Comparison of ENCODE assay signal across 32 cellular contexts in the genomic region with DNA sequence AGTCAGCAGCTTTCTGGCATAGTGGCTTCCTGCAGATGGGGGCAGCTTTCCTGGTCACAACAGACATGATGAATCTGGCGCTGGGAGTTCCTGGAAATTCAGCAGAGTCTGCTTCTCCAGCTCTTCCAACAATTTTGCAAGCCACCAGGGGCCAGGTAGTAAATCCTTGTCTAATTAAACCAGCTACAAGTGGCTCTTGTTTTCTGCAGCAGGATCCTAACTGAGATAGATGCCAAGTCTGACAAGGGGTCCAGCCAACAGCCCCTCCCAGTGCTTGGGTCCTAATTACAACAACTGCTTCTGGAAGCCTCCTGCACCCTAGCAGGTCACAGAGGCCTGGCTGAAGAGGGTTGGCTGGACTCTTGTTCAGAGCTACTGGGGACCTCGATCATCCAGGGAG.
"Had no signal": no experiment of that assay in that cellular context is flagged by ENCODE, and none has a peak within 500 bp of the region (broad histone marks: within the 10 kb centered on the region; RNA-seq: fewer than 3 reads in every experiment).

No MANE protein-coding gene starts in this region.

- H3K27ac ChIP-seq: Peyer's patch, SJSA1, VCaP had no signal

- H3K4me3 Mint-ChIP-seq: activated B cell treated with CpG ODN at 0.5 μM for 24 hours; activated CD4-positive, alpha-beta memory T cell treated with anti-CD3 and anti-CD28 coated beads for 36 hours; activated naive CD4-positive, alpha-beta T cell treated with anti-CD3 and anti-CD28 coated beads, Interleukin-2, amount 10 ng/mL, durations not matched to agents 7 days and 5 days; activated naive CD8-positive, alpha-beta T cell; activated naive CD8-positive, alpha-beta T cell treated with anti-CD3 and anti-CD28 coated beads, Interleukin-2, amount 50 U/mL, for 24 hours; brain; T-cell had no signal

- DNase-seq: activated B cell treated with CpG ODN at 0.5 μM for 24 hours; activated CD4-positive, alpha-beta memory T cell treated with anti-CD3 and anti-CD28 coated beads for 36 hours; activated CD4-positive, alpha-beta T cell treated with anti-CD3 and anti-CD28 coated beads for 4 hours; activated CD4-positive, alpha-beta T cell treated with anti-CD3 and anti-CD28 coated beads, Interleukin-2, amount 50 U/mL, for 1 hour; activated CD4-positive, CD25-positive, alpha-beta regulatory T cell treated with anti-CD3 and anti-CD28 coated beads, Interleukin-2, amount 50 U/mL, for 72 hours; activated CD8-positive, alpha-beta memory T cell treated with anti-CD3 and anti-CD28 coated beads, Interleukin-2, amount 50 U/mL, for 4 hours; activated effector memory CD4-positive, alpha-beta T cell treated with Interleukin-2 at 50 U/mL for 16 hours; activated naive CD4-positive, alpha-beta T cell treated with anti-CD3 and anti-CD28 coated beads, Interleukin-2, amount 10 ng/mL, durations not matched to agents 7 days and 5 days; activated naive CD8-positive, alpha-beta T cell treated with anti-CD3 and anti-CD28 coated beads, Interleukin-2, amount 50 U/mL, for 24 hours; activated T-cell treated with anti-CD3 and anti-CD28 coated beads, Interleukin-2, amount 50 U/mL, for 48 hours; anterior cingulate cortex; caudate nucleus; NCI-H1105; NCI-H1417 treated with DMSO at 0.1 percent for 48 hours; NCI-H2029; NCI-H524; NCI-H69; NCI-H82; NK-92 treated with Interleukin-12 subunit alpha and Interleukin-12 subunit beta, amount 100 ng/mL, for 24 hours; PC-3; Peyer's patch; RPMI8226; SHP77 treated with DMSO at 0.1 percent for 48 hours; T-cell; T-helper 2 cell; T-helper 9 cell had no signal

- ATAC-seq: activated naive CD8-positive, alpha-beta T cell treated with anti-CD3 and anti-CD28 coated beads, Interleukin-2, amount 50 U/mL, for 24 hours; PC-3; SK-N-SH treated with all-trans-retinoic acid at 6 μM for 48 hours; T-cell had no signal

- H3K9me3 Mint-ChIP-seq: activated B cell treated with CpG ODN at 0.5 μM for 24 hours; activated CD4-positive, alpha-beta memory T cell treated with anti-CD3 and anti-CD28 coated beads for 36 hours; activated naive CD4-positive, alpha-beta T cell treated with anti-CD3 and anti-CD28 coated beads, Interleukin-2, amount 10 ng/mL, durations not matched to agents 7 days and 5 days; activated naive CD8-positive, alpha-beta T cell treated with anti-CD3 and anti-CD28 coated beads, Interleukin-2, amount 50 U/mL, for 24 hours; brain; T-cell had no signal

- H3K4me1 Mint-ChIP-seq: activated B cell treated with CpG ODN at 0.5 μM for 24 hours had no signal

- H3K9me3 ChIP-seq: Peyer's patch, SJSA1 had no signal

- H3K27me3 ChIP-seq: Peyer's patch, SJSA1 had no signal

- H3K27ac Mint-ChIP-seq: activated B cell treated with CpG ODN at 0.5 μM for 24 hours; activated CD4-positive, alpha-beta memory T cell treated with anti-CD3 and anti-CD28 coated beads for 36 hours; activated naive CD4-positive, alpha-beta T cell treated with anti-CD3 and anti-CD28 coated beads, Interleukin-2, amount 10 ng/mL, durations not matched to agents 7 days and 5 days; activated naive CD8-positive, alpha-beta T cell; activated naive CD8-positive, alpha-beta T cell treated with anti-CD3 and anti-CD28 coated beads, Interleukin-2, amount 50 U/mL, for 24 hours; brain had no signal

- H3K27me3 Mint-ChIP-seq: activated B cell treated with CpG ODN at 0.5 μM for 24 hours; activated CD4-positive, alpha-beta memory T cell treated with anti-CD3 and anti-CD28 coated beads for 36 hours; activated naive CD4-positive, alpha-beta T cell treated with anti-CD3 and anti-CD28 coated beads, Interleukin-2, amount 10 ng/mL, durations not matched to agents 7 days and 5 days; activated naive CD8-positive, alpha-beta T cell; activated naive CD8-positive, alpha-beta T cell treated with anti-CD3 and anti-CD28 coated beads, Interleukin-2, amount 50 U/mL, for 24 hours; T-cell had no signal

- H3K36me3 Mint-ChIP-seq: activated naive CD8-positive, alpha-beta T cell had no signal

- H3K4me3 ChIP-seq: K562, Peyer's patch, SJSA1 had no signal
